18 cellular contexts compared by ENCODE assay signal in the genomic region with DNA sequence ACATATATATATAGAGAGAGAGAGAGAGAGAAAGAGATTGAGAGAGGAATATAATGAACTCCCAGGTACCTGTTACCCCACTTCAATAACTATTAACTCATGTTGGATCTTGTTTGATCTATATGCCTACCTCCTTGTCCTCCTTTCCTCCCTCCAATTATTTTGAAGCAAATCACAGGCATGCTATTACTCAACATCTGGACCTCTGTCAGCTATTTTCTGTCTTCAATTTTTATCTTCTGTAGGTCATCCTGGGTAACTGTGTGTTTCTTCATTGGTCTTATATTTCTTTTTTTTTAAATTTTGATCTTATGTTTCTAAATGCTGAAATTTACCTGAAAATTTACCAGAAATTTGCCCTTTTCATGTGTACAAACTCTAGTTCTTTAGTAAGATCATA. TPM values are rescaled to one million over a fixed set of nuclear protein-coding genes. Genes with fewer than 3 reads are reported as not detected.
A peak's percentile ranks its signal among the peaks of the same experiment; 100 is the strongest.
DNase-seq lines count a peak whose midpoint lies in the region; ATAC-seq and TF ChIP-seq lines count a peak whose summit lies in the region.
"Had no signal": no experiment of that assay in that cellular context is flagged by ENCODE, and none has a peak within 500 bp of the region (broad histone marks: within the 10 kb centered on the region; RNA-seq: fewer than 3 reads in every experiment).

No MANE protein-coding gene starts in this region.

- TF ChIP-seq CTCF in brain (conservative IDR thresholded peaks at IDR 0.05) (no peak), fibroblast of the aortic adventitia (IDR thresholded peaks at IDR 0.05; ENCODE audit: insufficient read depth, low read length) (no peak)

- H3K9ac ChIP-seq in subcutaneous abdominal adipose tissue (ENCODE audit: low read length in 5 of 5): peak overlapping the region in 3 of 5 donors; percentile 11 to 64 (median 30)

- no peaks in the 10 kb centered on the region for H3K27me3 ChIP-seq in subcutaneous abdominal adipose tissue (ENCODE audit: control insufficient read depth in 5 of 5, insufficient read depth in 4 of 5, low read length in 5 of 5)
- H3K27me3 ChIP-seq: BE2C, SJSA1 had no signal

- H3K4me3 ChIP-seq in fibroblast of the aortic adventitia (ENCODE audit: low read depth, low read length) (no peak overlapping the region), subcutaneous abdominal adipose tissue (ENCODE audit: low read depth in 1 of 5, low read length in 5 of 5) (no peak overlapping the region)
- H3K4me3 ChIP-seq: SJSA1 had no signal

- peaks cover 0 to 8% (median 3%) of the 10 kb centered on the region in 5 donors for H3K36me3 ChIP-seq in subcutaneous abdominal adipose tissue (ENCODE audit: control insufficient read depth in 5 of 5, insufficient read depth in 5 of 5, low read length in 5 of 5)
- H3K36me3 ChIP-seq: BE2C, SJSA1 had no signal

- CTCF ChIA-PET in activated CD4-positive, alpha-beta memory T cell treated with anti-CD3 and anti-CD28 coated beads, Interleukin-2, amount 10 ng/mL, durations not matched to agents 7 days and 5 days (lab: Charles Lee): interaction anchor here (1.3 kb wide), 1 partner anchor 29 kb away, joined by 4 read pairs; no protein-coding TSS in a partner anchor

- H3K27ac ChIP-seq in subcutaneous abdominal adipose tissue (ENCODE audit: low read depth, low read length): peak overlapping the region; percentile 82
- H3K27ac ChIP-seq: HL-60, SJSA1 had no signal

- H3K9me3 Mint-ChIP-seq in brain: no peaks in the 10 kb centered on the region
- H3K9me3 Mint-ChIP-seq in activated CD4-positive, alpha-beta memory T cell treated with anti-CD3 and anti-CD28 coated beads, Interleukin-2, amount 10 ng/mL, durations not matched to agents 7 days and 5 days: no peaks in the 10 kb centered on the region
- H3K9me3 Mint-ChIP-seq: CD4-positive, alpha-beta T cell; H9 had no signal

- POLR2A ChIA-PET in activated CD4-positive, alpha-beta memory T cell treated with anti-CD3 and anti-CD28 coated beads, Interleukin-2, amount 10 ng/mL, durations not matched to agents 7 days and 5 days (lab: Charles Lee): no interaction called here

- no peaks in the 10 kb centered on the region for H3K9me3 ChIP-seq in subcutaneous abdominal adipose tissue (ENCODE audit: control insufficient read depth in 5 of 5, low read length in 5 of 5)
- H3K9me3 ChIP-seq: BE2C, SJSA1 had no signal

- ATAC-seq in HG03565 (IDR thresholded peaks at IDR 0.05; ENCODE audit: unreplicated experiment): no peak
- ATAC-seq: PC-3 had no signal

- H3K27ac Mint-ChIP-seq in brain: peak overlapping the region in 3 of 5 experiments; percentile 15 to 72 (median 29)
- H3K27ac Mint-ChIP-seq in activated CD4-positive, alpha-beta memory T cell treated with anti-CD3 and anti-CD28 coated beads, Interleukin-2, amount 10 ng/mL, durations not matched to agents 7 days and 5 days: no peak overlapping the region
- H3K27ac Mint-ChIP-seq: CD4-positive, alpha-beta T cell had no signal

- H3K27me3 Mint-ChIP-seq in brain: no peaks in the 10 kb centered on the region
- H3K27me3 Mint-ChIP-seq in activated CD4-positive, alpha-beta memory T cell treated with anti-CD3 and anti-CD28 coated beads, Interleukin-2, amount 10 ng/mL, durations not matched to agents 7 days and 5 days: no peaks in the 10 kb centered on the region
- H3K27me3 Mint-ChIP-seq: CD4-positive, alpha-beta T cell had no signal

- peaks cover 0 to 46% (median 34%) of the 10 kb centered on the region in 5 donors for H3K4me1 ChIP-seq in subcutaneous abdominal adipose tissue (ENCODE audit: control insufficient read depth in 5 of 5, insufficient read depth in 5 of 5, low read length in 5 of 5)
- H3K4me1 ChIP-seq: SJSA1 had no signal

- peaks cover 23% of the 10 kb centered on the region for H3K4me1 Mint-ChIP-seq in brain
- H3K4me1 Mint-ChIP-seq in activated CD4-positive, alpha-beta memory T cell treated with anti-CD3 and anti-CD28 coated beads, Interleukin-2, amount 10 ng/mL, durations not matched to agents 7 days and 5 days: peaks cover 4% of the 10 kb centered on the region

- DNase-seq in GM03348 (ENCODE audit: low spot score): peak; percentile 34
- peak; percentile 27 for DNase-seq in fibroblast of the aortic adventitia (ENCODE audit: low read depth)
- DNase-seq in activated CD4-positive, alpha-beta memory T cell treated with anti-CD3 and anti-CD28 coated beads, Interleukin-2, amount 10 ng/mL, durations not matched to agents 7 days and 5 days: no peak
- DNase-seq in NCI-H146 (lab: John Stamatoyannopoulos, UW): no peak
- DNase-seq: BE2C; Calu3; CD4-positive, alpha-beta T cell; DMS53; H9; NCI-H2029; NCI-H2171 treated with DMSO at 0.1 percent for 48 hours; NCI-H774; PC-3 had no signal

- peaks cover 8% of the 10 kb centered on the region for H3K36me3 Mint-ChIP-seq in brain
- peaks cover 6% of the 10 kb centered on the region for H3K36me3 Mint-ChIP-seq in activated CD4-positive, alpha-beta memory T cell treated with anti-CD3 and anti-CD28 coated beads, Interleukin-2, amount 10 ng/mL, durations not matched to agents 7 days and 5 days (ENCODE audit: low read depth)

- no peak overlapping the region for H3K4me3 Mint-ChIP-seq in brain
- no peak overlapping the region for H3K4me3 Mint-ChIP-seq in activated CD4-positive, alpha-beta memory T cell treated with anti-CD3 and anti-CD28 coated beads, Interleukin-2, amount 10 ng/mL, durations not matched to agents 7 days and 5 days
- H3K4me3 Mint-ChIP-seq: CD4-positive, alpha-beta T cell; H9 had no signal

RNA-seq across cellular contexts. Expression of gene UVRAG, which starts 24.8 kb away (rescaled TPM):
- polyA plus RNA-seq in brain (ENCODE audit: insufficient read depth, low read depth, low replicate concordance): 12.3 TPM
- total RNA-seq in fibroblast of the aortic adventitia (ENCODE audit: low replicate concordance): 21.6 and 53.6 TPM in 2 replicates
- total RNA-seq in activated CD4-positive, alpha-beta memory T cell treated with anti-CD3 and anti-CD28 coated beads, Interleukin-2, amount 10 ng/mL, durations not matched to agents 7 days and 5 days: 10 to 100 TPM; 18.2 to 19.9 TPM

Comparison
In these comparisons a context has a peak if more than half of its experiments do, and no peak if none do; other contexts are left out.
1. DNase-seq: peak in GM03348 (single experiment) and fibroblast of the aortic adventitia (single experiment); none in activated CD4-positive, alpha-beta memory T cell treated with anti-CD3 and anti-CD28 coated beads, Interleukin-2, amount 10 ng/mL, durations not matched to agents 7 days and 5 days (single experiment) and NCI-H146 (single experiment).